ENCODE assay signal across 8 cellular contexts in the genomic region with DNA sequence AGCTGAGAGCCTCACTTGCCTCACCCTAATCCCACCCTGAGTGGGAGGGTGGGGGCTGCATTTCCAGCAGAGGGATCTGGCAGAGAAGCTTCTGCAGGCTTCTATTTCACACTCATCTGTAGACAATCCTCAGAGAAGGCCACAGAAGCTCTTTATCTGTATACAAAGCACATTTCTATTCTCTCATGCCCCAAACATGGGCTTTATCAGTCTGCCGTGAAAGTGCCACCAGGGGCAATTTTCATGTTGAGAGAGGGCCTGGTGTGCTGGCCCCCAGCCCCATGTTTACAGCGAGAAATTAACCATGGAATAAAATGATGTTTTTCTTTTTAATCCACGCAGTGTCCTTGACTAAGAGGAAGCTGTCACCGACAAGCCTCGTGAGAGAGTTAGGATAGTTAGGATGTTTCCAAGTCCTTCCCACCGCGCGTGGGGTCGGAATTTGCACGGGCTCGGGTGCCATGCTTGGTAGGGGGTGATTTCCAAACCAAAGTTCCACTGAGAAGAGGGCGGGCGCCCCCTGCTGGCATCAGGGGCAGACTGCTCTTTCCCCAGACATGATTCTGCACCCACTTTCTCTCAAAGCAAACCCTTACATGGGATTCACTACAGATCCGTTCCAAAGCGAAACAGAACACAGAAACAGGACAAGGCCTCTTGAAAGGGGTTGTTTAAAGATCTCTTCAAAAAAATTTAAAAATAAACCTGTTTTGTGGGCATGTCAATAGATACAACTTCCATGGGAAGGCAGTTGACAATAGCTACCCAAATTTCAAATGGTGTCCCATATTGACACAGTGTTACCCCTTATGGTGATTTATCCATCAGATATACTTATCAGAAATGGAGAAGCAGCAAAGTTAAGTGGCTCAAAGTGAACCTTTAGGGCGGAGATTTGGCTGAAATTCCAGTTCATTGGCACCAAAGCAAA. TPM values are rescaled to one million over a fixed set of nuclear protein-coding genes. Genes with fewer than 3 reads are reported as not detected.
DNase-seq lines count a peak whose midpoint lies in the region; ATAC-seq and FAIRE-seq lines count a peak whose summit lies in the region.

No MANE protein-coding gene starts in this region.

- intact Hi-C loops in activated CD4-positive, alpha-beta memory T cell treated with anti-CD3 and anti-CD28 coated beads for 36 hours (cut with micrococcal nuclease), result loop anchor here (1.0 to 5.0 kb wide), 2 partner anchors 175 to 278 kb away; no protein-coding TSS in a partner anchor

- peak overlapping the region; percentile 86 for H2AK5ac ChIP-seq in mesenchymal stem cell (ENCODE audit: low read length, severe bottlenecking)

- in situ Hi-C loops in ACHN (cut with HindIII; ENCODE audit: low pct_ligation_motif_present, low pct_unique_long_range_greater_than_20kb, low sequenced_read_pairs), result loop anchor here (25.0 kb wide), 1 partner anchor 163 kb away; no protein-coding TSS in a partner anchor

- no peaks in the 10 kb centered on the region for H3K27me3 ChIP-seq in mesenchymal stem cell (ENCODE audit: control insufficient read depth in 1 of 2, insufficient read depth in 1 of 2, low read length in 2 of 2)

- H3K4me1 ChIP-seq in mesenchymal stem cell (ENCODE audit: control insufficient read depth, insufficient read depth, low read depth, low read length), result peaks cover 20% of the 10 kb centered on the region

- no peak overlapping the region for H3K14ac ChIP-seq in mesenchymal stem cell (ENCODE audit: low read length in 2 of 2)

- 16% methylated on average over 14 of the region's 16 CpGs for WGBS in mesenchymal stem cell

- peak overlapping the region; percentile 26 to 65 for H3K4ac ChIP-seq in mesenchymal stem cell (ENCODE audit: low read depth in 1 of 2, low read length in 2 of 2)

- no peak overlapping the region for H2AFZ ChIP-seq in mesenchymal stem cell (ENCODE audit: low read depth, low read length)

- ATAC-seq in HG03095 (IDR thresholded peaks at IDR 0.05; ENCODE audit: unreplicated experiment), result no peak

- H3K36me3 Mint-ChIP-seq in activated CD4-positive, alpha-beta memory T cell treated with anti-CD3 and anti-CD28 coated beads for 36 hours, result peaks cover 5% of the 10 kb centered on the region

- H2BK5ac ChIP-seq in mesenchymal stem cell (ENCODE audit: low read depth, low read length, poor library complexity, severe bottlenecking), result peak overlapping the region; percentile 73

- peaks cover 19% of the 10 kb centered on the region for H3K9me3 Mint-ChIP-seq in activated CD4-positive, alpha-beta memory T cell treated with anti-CD3 and anti-CD28 coated beads for 36 hours

- peak overlapping the region in 1 of 2 experiments; percentile 80 for H2BK12ac ChIP-seq in mesenchymal stem cell (ENCODE audit: low read length in 2 of 2)

- no peak overlapping the region for H3K4me2 ChIP-seq in mesenchymal stem cell (ENCODE audit: low read length, poor library complexity, severe bottlenecking)

- H3K27ac Mint-ChIP-seq in activated CD4-positive, alpha-beta memory T cell treated with anti-CD3 and anti-CD28 coated beads for 36 hours, result no peak overlapping the region

- no peak overlapping the region for H3K4me3 Mint-ChIP-seq in activated CD4-positive, alpha-beta memory T cell treated with anti-CD3 and anti-CD28 coated beads for 36 hours

- H3K18ac ChIP-seq in mesenchymal stem cell (ENCODE audit: low read depth in 1 of 2, low read length in 2 of 2), result peak overlapping the region in 1 of 2 experiments; percentile 42

- DNase-seq in ACHN (peak; percentile 51), GM19239 (ENCODE audit: insufficient read length, low spot score) (peak; percentile 43), NCI-H345 treated with DMSO at 0.1 percent for 48 hours (lab: John Stamatoyannopoulos, UW; ENCODE audit: unreplicated experiment) (peak; percentile 47), ecto neural progenitor cell (ENCODE audit: low spot score) (peak; percentile 83), mesenchymal stem cell (peak; percentile 79)
- DNase-seq in activated CD4-positive, alpha-beta memory T cell treated with anti-CD3 and anti-CD28 coated beads for 36 hours, result peak; percentile 78
- peak; percentile 5 to 20 for DNase-seq in stimulated activated CD8-positive, alpha-beta memory T cell treated with anti-CD3 and anti-CD28 coated beads, Interleukin-15, amount 100 ng/mL, for 4 hours (ENCODE audit: low read depth in 2 of 2)

- H3K36me3 ChIP-seq in mesenchymal stem cell (ENCODE audit: control insufficient read depth in 1 of 2, insufficient read depth in 2 of 2, low read depth in 1 of 2, low read length in 2 of 2), result peaks cover 3 to 5% of the 10 kb centered on the region in 2 experiments

- no peaks in the 10 kb centered on the region for H3K79me1 ChIP-seq in mesenchymal stem cell (replicated peaks; ENCODE audit: low read length, poor library complexity, severe bottlenecking)

- POLR2A ChIA-PET in activated CD4-positive, alpha-beta memory T cell treated with anti-CD3 and anti-CD28 coated beads for 36 hours (lab: Charles Lee), result no interaction called here

- no peak overlapping the region for H2BK15ac ChIP-seq in mesenchymal stem cell (ENCODE audit: low read depth, poor library complexity, severe bottlenecking)

- H3K27me3 Mint-ChIP-seq in activated CD4-positive, alpha-beta memory T cell treated with anti-CD3 and anti-CD28 coated beads for 36 hours, result no peaks in the 10 kb centered on the region

- CTCF ChIA-PET in activated CD4-positive, alpha-beta memory T cell treated with anti-CD3 and anti-CD28 coated beads for 36 hours (lab: Charles Lee), result interaction anchor here (0.5 to 6.2 kb wide), 18 partner anchors 10 to 716 kb away, joined by 3 to 61 read pairs (median 4); a partner anchor contains a TSS

- H4K8ac ChIP-seq in mesenchymal stem cell (ENCODE audit: low read length), result no peak overlapping the region

- no peak overlapping the region for H3K4me3 ChIP-seq in mesenchymal stem cell (ENCODE audit: insufficient read depth in 1 of 2, low read depth in 1 of 2, low read length in 2 of 2)

- peak overlapping the region; percentile 21 for H2BK120ac ChIP-seq in mesenchymal stem cell (ENCODE audit: low read depth, low read length)

- peak overlapping the region; percentile 32 for H3K27ac ChIP-seq in mesenchymal stem cell (ENCODE audit: low read length, poor library complexity, severe bottlenecking)

- peak; percentile 71 for FAIRE-seq in GM19239 (lab: Jason Lieb, UNC)

- H4K91ac ChIP-seq in mesenchymal stem cell (ENCODE audit: low read length), result no peak overlapping the region

- no peaks in the 10 kb centered on the region for H3K4me1 Mint-ChIP-seq in activated CD4-positive, alpha-beta memory T cell treated with anti-CD3 and anti-CD28 coated beads for 36 hours (ENCODE audit: low read depth)

- H3K9ac ChIP-seq in mesenchymal stem cell (ENCODE audit: low read length), result peak overlapping the region; percentile 71

- peaks cover 22% of the 10 kb centered on the region for H3K9me3 ChIP-seq in mesenchymal stem cell (ENCODE audit: control insufficient read depth, low read length)

- no peak overlapping the region for H3K23ac ChIP-seq in mesenchymal stem cell (ENCODE audit: low read length in 2 of 2)

RNA-seq across cellular contexts. Expression of a gene that starts 19.4 kb away (rescaled TPM):
- total RNA-seq in activated CD4-positive, alpha-beta memory T cell treated with anti-CD3 and anti-CD28 coated beads for 36 hours, result not detected
- 18.7 TPM for polyA plus RNA-seq in mesenchymal stem cell (2013, experiment 1 of 2)
- 18.7 TPM for polyA plus RNA-seq in mesenchymal stem cell (2013, experiment 2 of 2)

Comparison
In these comparisons a context has a peak if more than half of its experiments do, and no peak if none do; other contexts are left out.
1. DNase-seq: peak in every context shown above with its lines; median percentile 83 in ecto neural progenitor cell; 79 in mesenchymal stem cell; 78 in activated CD4-positive, alpha-beta memory T cell treated with anti-CD3 and anti-CD28 coated beads for 36 hours; 51 in ACHN; 47 in NCI-H345 treated with DMSO at 0.1 percent for 48 hours; 43 in GM19239; 12 in stimulated activated CD8-positive, alpha-beta memory T cell treated with anti-CD3 and anti-CD28 coated beads, Interleukin-15, amount 100 ng/mL, for 4 hours.